In the genomic region with DNA sequence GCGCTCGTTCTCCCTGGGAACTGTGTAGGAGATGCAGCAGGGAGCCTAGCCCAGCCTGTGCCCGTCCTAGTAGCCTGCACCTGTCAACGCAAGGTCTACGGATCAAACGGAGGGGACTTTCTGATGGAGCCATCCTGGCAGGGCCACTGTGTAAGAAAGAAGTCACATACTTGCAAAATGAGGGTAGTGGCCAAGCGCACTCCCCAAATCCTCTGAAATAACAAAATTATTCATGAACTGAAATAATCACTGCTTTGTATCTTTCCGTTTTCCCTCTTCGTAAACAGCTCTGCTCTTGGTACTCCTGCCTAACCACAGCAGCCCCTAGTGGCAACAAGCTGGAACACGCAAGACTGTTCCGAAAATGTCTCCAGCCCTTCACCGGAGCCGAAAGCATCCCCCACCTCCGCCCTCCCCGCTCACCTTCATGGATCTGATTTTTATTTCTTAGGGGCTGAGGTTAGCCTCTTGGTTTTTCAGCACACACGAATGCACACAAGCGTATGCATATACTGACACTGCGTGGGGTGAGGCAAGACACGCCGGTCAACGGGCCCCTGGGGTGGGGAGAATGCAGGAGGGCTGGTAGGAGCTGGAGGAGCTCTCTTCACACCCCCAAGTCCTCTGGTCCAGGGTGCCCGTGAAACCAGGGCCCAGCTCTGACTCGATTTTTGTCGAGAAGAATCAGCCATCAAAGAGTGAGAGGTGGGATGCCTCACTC, we compare ENCODE assay signal across 8 cellular contexts.
DNase-seq lines count a peak whose midpoint lies in the region; ATAC-seq and TF ChIP-seq lines count a peak whose summit lies in the region.

No MANE protein-coding gene starts in this region.

- H3K9me3 ChIP-seq in A673 (ENCODE audit: low read depth, low read length, poor library complexity, severe bottlenecking): no peaks in the 10 kb centered on the region
- H3K9me3 ChIP-seq in right cardiac atrium (ENCODE audit: control insufficient read depth, low read length): no peaks in the 10 kb centered on the region

- H3K27ac ChIP-seq in A673 (ENCODE audit: low read depth, low read length, poor library complexity, severe bottlenecking) (no peak overlapping the region), right cardiac atrium (ENCODE audit: low read length) (no peak overlapping the region), rectal smooth muscle tissue (ENCODE audit: low read depth, low read length) (no peak overlapping the region)

- peak; percentile 64 for DNase-seq in A673 (ENCODE audit: low spot score)
- peak; percentile 63 for DNase-seq in GM12865 (ENCODE audit: low read depth)
- peak; percentile 37 for DNase-seq in NCI-H69 (lab: John Stamatoyannopoulos, UW)
- DNase-seq in amygdala (lab: John Stamatoyannopoulos, UW): peak in 50 of 56 donors; percentile 9 to 85 (median 52)
- DNase-seq in right cardiac atrium: peak; percentile 28 to 56 (median 48)

- CTCF ChIA-PET in A673 (lab: Charles Lee): interaction anchor here (1.0 to 1.6 kb wide), 2 partner anchors 913 to 1017 kb away, joined by 3 to 8 read pairs; no protein-coding TSS in a partner anchor

- H3K27me3 ChIP-seq in A673 (replicated peaks; ENCODE audit: insufficient read depth, low read depth, low read length, poor library complexity) (peaks cover 42% of the 10 kb centered on the region), right cardiac atrium (ENCODE audit: control insufficient read depth, insufficient read depth) (no peaks in the 10 kb centered on the region), rectal smooth muscle tissue (ENCODE audit: control insufficient read depth, insufficient read depth, low read length) (no peaks in the 10 kb centered on the region)

- H3K36me3 ChIP-seq in A673 (ENCODE audit: insufficient read depth, low read length, poor library complexity, severe bottlenecking) (no peaks in the 10 kb centered on the region), rectal smooth muscle tissue (ENCODE audit: control insufficient read depth, insufficient read depth, low read length) (no peaks in the 10 kb centered on the region)

- POLR2A ChIA-PET in A673 (lab: Charles Lee; ENCODE audit: low non-redundant PET): interaction anchor here (0.6 kb wide), 1 partner anchor 119 kb away, joined by 4 read pairs; no protein-coding TSS in a partner anchor

- no TSS peak for BruUV-seq in A673 (replicated peaks; lab: Mats Ljungman, UMichigan)

- intact Hi-C loops in A673 (cut with micrococcal nuclease; ENCODE audit: unreplicated experiment): loop anchor here (2.0 kb wide), 1 partner anchor 912 kb away; the partner anchor contains the start of gene NETO2
- intact Hi-C loops in right cardiac atrium (cut with DNase I): loop anchor here in 1 of 4 donors (10.0 kb wide), 1 partner anchor 910 kb away; the partner anchor contains the start of gene NETO2

- no peak overlapping the region for H3K9ac ChIP-seq in rectal smooth muscle tissue (ENCODE audit: low read length)

- no peak overlapping the region for H3K4me3 ChIP-seq in A673 (ENCODE audit: low read depth, low read length, poor library complexity, severe bottlenecking)
- no peak overlapping the region for H3K4me3 ChIP-seq in GM12865 (ENCODE audit: low read depth, low read length)
- no peak overlapping the region for H3K4me3 ChIP-seq in right cardiac atrium (ENCODE audit: low read length)
- peak overlapping the region; percentile 34 for H3K4me3 ChIP-seq in rectal smooth muscle tissue (ENCODE audit: low read length)

- H3K4me1 ChIP-seq in A673 (ENCODE audit: insufficient read depth, low read length, poor library complexity, severe bottlenecking) (no peaks in the 10 kb centered on the region), right cardiac atrium (ENCODE audit: control insufficient read depth, insufficient read depth, low read length) (peaks cover 3% of the 10 kb centered on the region), rectal smooth muscle tissue (ENCODE audit: control insufficient read depth, insufficient read depth, low read length) (no peaks in the 10 kb centered on the region)

- TF ChIP-seq CTCF in A673 (conservative IDR thresholded peaks at IDR 0.05; ENCODE audit: low read depth, low read length): peak; percentile 91
- TF ChIP-seq CTCF in GM12865 (IDR thresholded peaks at IDR 0.05; ENCODE audit: insufficient read depth, low read depth, low read length, missing control alignments): peak; percentile 92

- 27% methylated on average over 24 of the region's 24 CpGs for WGBS in right cardiac atrium

- peak; percentile 65 for ATAC-seq in HG03095 (IDR thresholded peaks at IDR 0.05; ENCODE audit: unreplicated experiment)
- peak; percentile 74 to 80 for ATAC-seq in right cardiac atrium
- no peak for ATAC-seq in HG03196 (IDR thresholded peaks at IDR 0.05; ENCODE audit: unreplicated experiment)
